Comparison of ENCODE assay signal across 9 cellular contexts in the genomic region with DNA sequence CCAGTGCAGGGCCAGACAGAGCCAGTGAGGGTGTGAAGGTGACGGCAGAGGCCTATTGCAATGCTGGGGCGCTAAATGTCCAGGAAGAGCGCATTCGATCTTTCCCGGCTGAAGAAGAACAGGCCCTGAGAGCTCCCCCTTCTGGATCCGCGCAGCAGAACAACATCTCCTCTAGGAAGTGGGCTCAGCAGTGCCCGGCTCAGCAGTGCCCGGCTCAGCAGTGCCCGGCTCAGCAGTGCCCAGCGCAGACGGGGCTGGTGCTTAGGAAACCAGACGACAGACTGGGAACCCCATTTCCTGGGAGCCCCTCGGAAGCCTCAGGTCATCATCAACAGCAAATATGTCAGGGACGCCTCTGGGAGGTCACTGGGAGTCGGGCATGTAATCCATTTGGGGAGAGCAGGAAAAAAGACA. TPM values are rescaled to one million over a fixed set of nuclear protein-coding genes. Genes with fewer than 3 reads are reported as not detected.
DNase-seq lines count a peak whose midpoint lies in the region; ATAC-seq, FAIRE-seq and TF ChIP-seq lines count a peak whose summit lies in the region.
"Had no signal": no experiment of that assay in that cellular context is flagged by ENCODE, and none has a peak within 500 bp of the region (broad histone marks: within the 10 kb centered on the region; RNA-seq: fewer than 3 reads in every experiment).

No MANE protein-coding gene starts in this region.

- H3K36me3 ChIP-seq in MG63 (no peaks in the 10 kb centered on the region), SU-DHL-6 (ENCODE audit: low read length) (no peaks in the 10 kb centered on the region), kidney (ENCODE audit: control insufficient read depth in 1 of 2, insufficient read depth in 2 of 2, low read length in 2 of 2) (no peaks in the 10 kb centered on the region)

- no peak overlapping the region for H3K9ac ChIP-seq in SU-DHL-6 (ENCODE audit: low read length)
- no peak overlapping the region for H3K9ac ChIP-seq in kidney (ENCODE audit: low read length in 2 of 2)

- TF ChIP-seq CTCF in SU-DHL-6 (IDR thresholded peaks at IDR 0.05; ENCODE audit: insufficient read depth, low read length, poor library complexity, severe bottlenecking) (peak; percentile 80), kidney (IDR thresholded peaks at IDR 0.05; ENCODE audit: borderline replicate concordance, extremely low read depth, insufficient read depth) (peak; percentile 61)

- no peak for ATAC-seq in HG02623 (IDR thresholded peaks at IDR 0.05; ENCODE audit: unreplicated experiment)

- H3K27me3 ChIP-seq in MG63 (no peaks in the 10 kb centered on the region; the same call in 1 of the 2 replicates), SU-DHL-6 (ENCODE audit: low read length) (no peaks in the 10 kb centered on the region)

- no peaks in the 10 kb centered on the region for H3K79me2 ChIP-seq in SU-DHL-6 (ENCODE audit: insufficient read depth, low read length)

- peaks cover 0 to 4% of the 10 kb centered on the region in 2 donors for H3K4me1 ChIP-seq in kidney (ENCODE audit: control insufficient read depth in 1 of 2, insufficient read depth in 1 of 2, low read depth in 1 of 2, low read length in 2 of 2)

- H3F3A ChIP-seq in SU-DHL-6 (ENCODE audit: insufficient read depth): no peaks in the 10 kb centered on the region

- H3K4me2 ChIP-seq in SU-DHL-6 (ENCODE audit: low read depth, low read length, poor library complexity, severe bottlenecking): no peak overlapping the region

- no peaks in the 10 kb centered on the region for H4K20me1 ChIP-seq in SU-DHL-6 (ENCODE audit: low read depth, low read length)

- no peak overlapping the region for H2AFZ ChIP-seq in SU-DHL-6 (ENCODE audit: low read depth, low read length, severe bottlenecking)

- H3K4me3 ChIP-seq in MG63 (no peak overlapping the region), SU-DHL-6 (ENCODE audit: insufficient read depth, low read length, poor library complexity, severe bottlenecking) (no peak overlapping the region), kidney (ENCODE audit: low read length in 2 of 2) (no peak overlapping the region)

- H3K27ac ChIP-seq in SU-DHL-6 (ENCODE audit: low read depth, low read length) (no peak overlapping the region), kidney (ENCODE audit: low read depth in 2 of 2, low read length in 2 of 2) (no peak overlapping the region)

- no peaks in the 10 kb centered on the region for H3K9me2 ChIP-seq in SU-DHL-6 (replicated peaks; ENCODE audit: insufficient read depth, low read length)

- intact Hi-C loops in kidney (cut with DNase I): no loop called here

- no peak for FAIRE-seq in kidney (lab: Jason Lieb, UNC)
- FAIRE-seq: A204.1 had no signal

- no peaks in the 10 kb centered on the region for H3K9me3 ChIP-seq in MG63
- no peaks in the 10 kb centered on the region; the same call in 1 of the 2 replicates for H3K9me3 ChIP-seq in SU-DHL-6 (ENCODE audit: insufficient read depth, low read length)
- H3K9me3 ChIP-seq in kidney (ENCODE audit: control insufficient read depth in 1 of 2, low read length in 2 of 2): peaks cover 2 to 3% of the 10 kb centered on the region in 2 donors

- DNase-seq in DMS79 treated with DMSO at 0.1 percent for 48 hours (lab: John Stamatoyannopoulos, UW) (peak; percentile 6), DMS79 (lab: John Stamatoyannopoulos, UW) (no peak), MG63 (peak; percentile 23), astrocyte of the hippocampus (ENCODE audit: low read depth, low spot score) (peak; percentile 78), kidney (no peak)
- DNase-seq in stimulated activated CD8-positive, alpha-beta memory T cell treated with anti-CD3 and anti-CD28 coated beads, Interleukin-4, amount 100 ng/mL, for 48 hours: peak; percentile 79

RNA-seq across cellular contexts. Expression of a gene that starts 4.7 kb away (rescaled TPM):
- 0.20 TPM in 1 of 2 replicates, not detected in the other for total RNA-seq in MG63 (2014; rRNA removed; shearing (Covaris generic); ENCODE audit: low replicate concordance)
- 51.7 TPM for total RNA-seq in kidney
- 9.3 TPM for polyA plus RNA-seq in kidney (ENCODE audit: insufficient read depth, low read depth, low replicate concordance)

RNA-seq across cellular contexts. Expression of a gene that starts 8.0 kb away (rescaled TPM):
- 0.33 TPM in 1 of 2 replicates, not detected in the other for total RNA-seq in MG63 (2014; rRNA removed; shearing (Covaris generic); ENCODE audit: low replicate concordance)
- total RNA-seq in kidney: 1.3 TPM
- polyA plus RNA-seq in kidney (ENCODE audit: insufficient read depth, low read depth, low replicate concordance): 1.5 TPM

RNA-seq across cellular contexts. Expression of a gene that starts 38.2 kb away (rescaled TPM):
- total RNA-seq in MG63 (2014; rRNA removed; shearing (Covaris generic); ENCODE audit: low replicate concordance): not detected in 2 replicates
- 0.19 TPM for total RNA-seq in kidney
- 0.19 TPM for polyA plus RNA-seq in kidney (ENCODE audit: insufficient read depth, low read depth, low replicate concordance)

RNA-seq across cellular contexts. Expression of a gene that starts 42.1 kb away (rescaled TPM):
- total RNA-seq in MG63 (2014; rRNA removed; shearing (Covaris generic); ENCODE audit: low replicate concordance): 14.4 and 22.4 TPM in 2 replicates
- total RNA-seq in kidney: 36.0 TPM
- 34.3 TPM for polyA plus RNA-seq in kidney (ENCODE audit: insufficient read depth, low read depth, low replicate concordance)

Comparison
In these comparisons a context has a peak if more than half of its experiments do, and no peak if none do; other contexts are left out.
1. DNase-seq: peak in DMS79 treated with DMSO at 0.1 percent for 48 hours (single experiment), MG63 (single experiment), astrocyte of the hippocampus (single experiment) and stimulated activated CD8-positive, alpha-beta memory T cell treated with anti-CD3 and anti-CD28 coated beads, Interleukin-4, amount 100 ng/mL, for 48 hours (single experiment); none in DMS79 (single experiment) and kidney (single experiment).
2. RNA of a gene that starts 4.7 kb away (total RNA-seq): 51.7 TPM in kidney (single experiment); 0.20 TPM in MG63; every median in the first group is over 10 times any median in the second.